ENCODE assay signal across 9 cellular contexts in the genomic region with DNA sequence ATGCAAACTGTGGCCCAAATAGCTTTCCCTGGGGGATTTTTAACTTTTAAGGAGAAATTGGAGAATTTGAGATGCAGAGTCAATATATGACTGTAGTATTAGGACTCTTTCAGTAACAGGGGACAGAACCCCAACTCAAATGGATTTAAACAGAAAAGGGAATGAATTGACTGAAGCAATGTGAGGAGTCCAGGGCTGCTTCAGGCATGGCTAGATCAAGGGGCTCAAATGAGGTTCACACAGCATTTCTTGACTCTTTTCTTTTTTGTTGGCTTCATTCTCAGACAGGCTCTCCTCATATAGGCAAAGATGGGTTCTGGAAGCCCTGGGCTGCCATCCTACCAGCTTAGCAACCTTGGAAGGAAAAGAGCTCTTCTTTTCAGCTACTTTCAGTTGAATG. TPM values are rescaled to one million over a fixed set of nuclear protein-coding genes. Genes with fewer than 3 reads are reported as not detected.
"Had no signal": no experiment of that assay in that cellular context is flagged by ENCODE, and none has a peak within 500 bp of the region (broad histone marks: within the 10 kb centered on the region; RNA-seq: fewer than 3 reads in every experiment).

No MANE protein-coding gene starts in this region.

- ATAC-seq: GM12878 had no signal

- DNase-seq: GDM1, GF-D8 had no signal

- FAIRE-seq: G401.6, GM12878, GM12891, GM12892, GM18507, GM19239 had no signal

- H3K4me3 ChIP-seq: GM12878 had no signal

RNA-seq across cellular contexts. Expression of gene HNF1A, which starts 13.6 kb away (rescaled TPM):
- total RNA-seq: G401 had no signal
- polyA plus RNA-seq: GM12878 had no signal

RNA-seq across cellular contexts. Expression of gene OASL, which starts 47.1 kb away (rescaled TPM):
- total RNA-seq: G401 had no signal
